In genomic region chr20:57717797-57718196, GRCh38 we compare ENCODE assay signal across 12 cellular contexts. TPM values are rescaled to one million over a fixed set of nuclear protein-coding genes. Genes with fewer than 3 reads are reported as not detected.
A peak's percentile ranks its signal among the peaks of the same experiment; 100 is the strongest.
DNase-seq lines count a peak whose midpoint lies in the region; ATAC-seq and TF ChIP-seq lines count a peak whose summit lies in the region.
"Had no signal": no experiment of that assay in that cellular context is flagged by ENCODE, and none has a peak within 500 bp of the region (broad histone marks: within the 10 kb centered on the region; RNA-seq: fewer than 3 reads in every experiment).

No MANE protein-coding gene starts in this region.

- H3K36me3 ChIP-seq in gastroesophageal sphincter (no peaks in the 10 kb centered on the region), tibial artery (no peaks in the 10 kb centered on the region), transverse colon (no peaks in the 10 kb centered on the region)
- H3K36me3 ChIP-seq: suprapubic skin had no signal

- H3K4me3 Mint-ChIP-seq in activated T-cell treated with anti-CD3 and anti-CD28 coated beads, Interleukin-2, amount 50 U/mL, for 72 hours: peak overlapping the region in 1 of 2 donors; percentile 41

- no peaks in the 10 kb centered on the region for H3K9me3 Mint-ChIP-seq in activated T-cell treated with anti-CD3 and anti-CD28 coated beads, Interleukin-2, amount 50 U/mL, for 72 hours
- H3K9me3 Mint-ChIP-seq: activated T-cell treated with anti-CD3 and anti-CD28 coated beads, Interleukin-2, amount 50 U/mL, for 24 hours; IgD-negative memory B cell; natural killer cell treated with Interleukin-12 subunit alpha and Interleukin-12 subunit beta and Interleukin-15 and Interleukin-18, amount 100 ng/mL, for 72 hours had no signal

- 46 to 54% methylated on average over 6 to 9 of the region's 11 CpGs for WGBS in gastroesophageal sphincter (ENCODE audit: low coverage in 1 of 2), 2 donors
- 26 to 36% methylated on average over 6 to 11 of the region's 11 CpGs for WGBS in transverse colon (ENCODE audit: low coverage in 1 of 2), 2 donors

- POLR2A ChIA-PET in RWPE1 (lab: Yijun Ruan, JAX; ENCODE audit: low non-redundant PET): no interaction called here

- DNase-seq in SIG-M5 treated with dmso at 0.1 percent for 504 hours (lab: John Stamatoyannopoulos, UW; ENCODE audit: unreplicated experiment) (peak; percentile 72), SIG-M5 (lab: John Stamatoyannopoulos, UW) (no peak), RWPE1 (ENCODE audit: low spot score) (peak; percentile 85), tibial artery (no peak), transverse colon (no peak)
- no peak for DNase-seq in stimulated activated CD4-positive, alpha-beta T cell treated with anti-CD3 and anti-CD28 coated beads, Interleukin-1b, Interleukin-23, amount 100 ng/mL, for 48 hours
- no peak for DNase-seq in activated T-cell treated with anti-CD3 and anti-CD28 coated beads, Interleukin-2, amount 50 U/mL, for 72 hours

- no peak for TF ChIP-seq CTCF in RWPE1 (conservative IDR thresholded peaks at IDR 0.05; ENCODE audit: low read depth)
- TF ChIP-seq CTCF in gastroesophageal sphincter (IDR thresholded peaks at IDR 0.05): no peak
- TF ChIP-seq CTCF in tibial artery (IDR thresholded peaks at IDR 0.05): no peak
- TF ChIP-seq CTCF in transverse colon (IDR thresholded peaks at IDR 0.05): no peak

- H3K27ac ChIP-seq in RWPE1 (peak overlapping the region; percentile 96), gastroesophageal sphincter (peak overlapping the region in 3 of 4 donors; percentile 15 to 93 (median 78)), tibial artery (peak overlapping the region; percentile 77 to 96), transverse colon (no peak overlapping the region)
- H3K27ac ChIP-seq: suprapubic skin had no signal

- H3K4me3 ChIP-seq in gastroesophageal sphincter (no peak overlapping the region), tibial artery (no peak overlapping the region), transverse colon (no peak overlapping the region)

- no peaks in the 10 kb centered on the region for H3K36me3 Mint-ChIP-seq in activated T-cell treated with anti-CD3 and anti-CD28 coated beads, Interleukin-2, amount 50 U/mL, for 72 hours (ENCODE audit: insufficient read depth in 2 of 2)
- H3K36me3 Mint-ChIP-seq: IgD-negative memory B cell; natural killer cell treated with Interleukin-12 subunit alpha and Interleukin-12 subunit beta and Interleukin-15 and Interleukin-18, amount 100 ng/mL, for 72 hours had no signal

- in situ Hi-C loops in transverse colon (cut with MboI; ENCODE audit: low pct_ligation_motif_present in 1 of 4, low pct_unique_long_range_greater_than_20kb in 1 of 4, low sequenced_read_pairs in 3 of 4): no loop called here

- H3K27ac Mint-ChIP-seq in activated T-cell treated with anti-CD3 and anti-CD28 coated beads, Interleukin-2, amount 50 U/mL, for 72 hours: no peak overlapping the region
- H3K27ac Mint-ChIP-seq: activated T-cell treated with anti-CD3 and anti-CD28 coated beads, Interleukin-2, amount 50 U/mL, for 24 hours; natural killer cell treated with Interleukin-12 subunit alpha and Interleukin-12 subunit beta and Interleukin-15 and Interleukin-18, amount 100 ng/mL, for 72 hours had no signal

- H3K27me3 Mint-ChIP-seq in activated T-cell treated with anti-CD3 and anti-CD28 coated beads, Interleukin-2, amount 50 U/mL, for 72 hours (ENCODE audit: low read depth): peaks cover 7% of the 10 kb centered on the region

- no peaks in the 10 kb centered on the region for H3K9me3 ChIP-seq in gastroesophageal sphincter
- no peaks in the 10 kb centered on the region for H3K9me3 ChIP-seq in tibial artery
- H3K9me3 ChIP-seq in transverse colon: no peaks in the 10 kb centered on the region
- H3K9me3 ChIP-seq: suprapubic skin had no signal

- no peak for ATAC-seq in gastroesophageal sphincter
- no peak for ATAC-seq in activated T-cell treated with anti-CD3 and anti-CD28 coated beads, Interleukin-2, amount 50 U/mL, for 72 hours (replicated peaks in 1 of 2)

- TF ChIP-seq EP300 in gastroesophageal sphincter (IDR thresholded peaks at IDR 0.05) (no peak), transverse colon (IDR thresholded peaks at IDR 0.05; ENCODE audit: low read depth) (no peak)

- H3K4me1 Mint-ChIP-seq in activated T-cell treated with anti-CD3 and anti-CD28 coated beads, Interleukin-2, amount 50 U/mL, for 72 hours (ENCODE audit: low read depth): peaks cover 13% of the 10 kb centered on the region

- CTCF ChIA-PET in RWPE1 (lab: Yijun Ruan, JAX): no interaction called here

- intact Hi-C loops in tibial artery (cut with DNase I; ENCODE audit: low total_unique reads) (loop anchor here (5.0 kb wide), 1 partner anchor 460 kb away; no protein-coding TSS in a partner anchor), transverse colon (cut with DNase I; ENCODE audit: low total_unique reads) (no loop called here)

- no peaks in the 10 kb centered on the region for H3K27me3 ChIP-seq in gastroesophageal sphincter
- H3K27me3 ChIP-seq in tibial artery: no peaks in the 10 kb centered on the region
- no peaks in the 10 kb centered on the region for H3K27me3 ChIP-seq in transverse colon
- H3K27me3 ChIP-seq: suprapubic skin had no signal

- H3K4me1 ChIP-seq in gastroesophageal sphincter: peaks cover 0 to 65% (median 12%) of the 10 kb centered on the region in 3 donors
- H3K4me1 ChIP-seq in tibial artery: peaks cover 5 to 63% (median 52%) of the 10 kb centered on the region in 4 donors
- peaks cover 0 to 13% (median 10%) of the 10 kb centered on the region in 4 donors for H3K4me1 ChIP-seq in transverse colon

- TF ChIP-seq POLR2A in gastroesophageal sphincter (IDR thresholded peaks at IDR 0.05) (no peak), transverse colon (IDR thresholded peaks at IDR 0.05) (no peak)

RNA-seq across cellular contexts. Expression of gene PMEPA1, which starts 8.0 kb away (rescaled TPM):
- total RNA-seq in gastroesophageal sphincter: 10 to 100 TPM in 3 of 4 donors, 1 to 10 TPM in 1; 9.6 to 47.5 (median 18.9) TPM
- total RNA-seq in transverse colon: 10 to 100 TPM in 2 of 4 donors, 1 to 10 TPM in 2; 6.4 to 10.8 (median 8.4) TPM
- total RNA-seq in activated T-cell treated with anti-CD3 and anti-CD28 coated beads, Interleukin-2, amount 50 U/mL, for 72 hours: 1 to 10 TPM; 4.3 to 4.6 TPM

Comparison
In these comparisons a context has a peak if more than half of its experiments do, and no peak if none do; other contexts are left out.
1. DNase-seq: peak in SIG-M5 treated with dmso at 0.1 percent for 504 hours (single experiment) and RWPE1 (single experiment); none in SIG-M5 (single experiment), tibial artery (0 of 2), transverse colon (single experiment), stimulated activated CD4-positive, alpha-beta T cell treated with anti-CD3 and anti-CD28 coated beads, Interleukin-1b, Interleukin-23, amount 100 ng/mL, for 48 hours (single experiment) and activated T-cell treated with anti-CD3 and anti-CD28 coated beads, Interleukin-2, amount 50 U/mL, for 72 hours (0 of 2).
2. H3K27ac ChIP-seq: peak in RWPE1 (single experiment), gastroesophageal sphincter (3 of 4) and tibial artery (2 of 2); none in transverse colon (0 of 4).